ENCODE assay signal across 25 cellular contexts in the genomic region with DNA sequence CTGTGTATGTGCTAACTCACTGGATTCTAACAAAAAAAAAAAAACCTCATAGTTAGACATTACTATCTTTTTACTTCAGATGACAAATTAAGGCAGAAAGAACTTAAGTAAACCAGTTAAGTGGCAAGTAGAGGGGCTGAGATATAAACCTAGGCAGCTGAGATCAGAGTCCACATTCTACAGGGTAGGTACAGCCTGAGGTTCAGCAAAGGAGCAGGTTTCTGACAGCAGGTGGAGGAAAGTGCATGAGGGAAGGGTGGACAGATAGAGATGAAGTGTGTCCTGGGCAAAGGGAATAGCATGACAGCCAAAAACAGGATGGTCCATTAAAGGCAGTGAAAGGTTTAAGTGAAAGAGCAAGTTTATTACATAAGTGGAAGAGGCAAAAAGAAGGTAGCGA.
"Had no signal": no experiment of that assay in that cellular context is flagged by ENCODE, and none has a peak within 500 bp of the region (broad histone marks: within the 10 kb centered on the region; RNA-seq: fewer than 3 reads in every experiment).

No MANE protein-coding gene starts in this region.

- H3K4me1 Mint-ChIP-seq: activated naive CD4-positive, alpha-beta T cell treated with anti-CD3 and anti-CD28 coated beads, Interleukin-2, amount 10 ng/mL, durations not matched to agents 7 days and 5 days had no signal

- H3K9me3 Mint-ChIP-seq: activated CD8-positive, alpha-beta T cell treated with anti-CD3 and anti-CD28 coated beads for 36 hours; activated naive CD4-positive, alpha-beta T cell treated with anti-CD3 and anti-CD28 coated beads, Interleukin-2, amount 10 ng/mL, durations not matched to agents 7 days and 5 days; activated T-cell treated with anti-CD3 and anti-CD28 coated beads, Interleukin-2, amount 50 U/mL, for 72 hours; activated T-helper 2 cell treated with anti-CD3 and anti-CD28 coated beads, Interferon-gamma antibody, Interleukin-2, Interleukin-4, amounts not matched to agents 10 μg/mL and 5 μg/mL and 100 μg/mL, durations not matched to agents 14 hours and 24 hours and 36 hours had no signal

- ATAC-seq: activated CD4-positive, CD25-positive, alpha-beta regulatory T cell treated with anti-CD3 and anti-CD28 coated beads, Interleukin-2, amount 50 U/mL, for 24 hours; activated CD8-positive, alpha-beta T cell treated with anti-CD3 and anti-CD28 coated beads for 36 hours; activated T-cell treated with anti-CD3 and anti-CD28 coated beads, Interleukin-2, amount 50 U/mL, for 72 hours had no signal

- H3K27me3 Mint-ChIP-seq: activated CD8-positive, alpha-beta T cell treated with anti-CD3 and anti-CD28 coated beads for 36 hours; activated naive CD4-positive, alpha-beta T cell treated with anti-CD3 and anti-CD28 coated beads, Interleukin-2, amount 10 ng/mL, durations not matched to agents 7 days and 5 days had no signal

- H3K27ac Mint-ChIP-seq: activated CD8-positive, alpha-beta T cell treated with anti-CD3 and anti-CD28 coated beads for 36 hours; activated naive CD4-positive, alpha-beta T cell treated with anti-CD3 and anti-CD28 coated beads, Interleukin-2, amount 10 ng/mL, durations not matched to agents 7 days and 5 days; activated T-cell treated with anti-CD3 and anti-CD28 coated beads, Interleukin-2, amount 50 U/mL, for 72 hours; activated T-helper 2 cell treated with anti-CD3 and anti-CD28 coated beads, Interferon-gamma antibody, Interleukin-2, Interleukin-4, amounts not matched to agents 10 μg/mL and 5 μg/mL and 100 μg/mL, durations not matched to agents 14 hours and 24 hours and 36 hours had no signal

- H3K36me3 Mint-ChIP-seq: activated naive CD4-positive, alpha-beta T cell treated with anti-CD3 and anti-CD28 coated beads, Interleukin-2, amount 10 ng/mL, durations not matched to agents 7 days and 5 days had no signal

- H3K4me3 ChIP-seq: breast epithelium, MG63, Peyer's patch, SJCRH30 had no signal

- H3K4me3 Mint-ChIP-seq: activated CD8-positive, alpha-beta T cell treated with anti-CD3 and anti-CD28 coated beads for 36 hours; activated naive CD4-positive, alpha-beta T cell treated with anti-CD3 and anti-CD28 coated beads, Interleukin-2, amount 10 ng/mL, durations not matched to agents 7 days and 5 days; activated T-cell treated with anti-CD3 and anti-CD28 coated beads, Interleukin-2, amount 50 U/mL, for 72 hours had no signal

- DNase-seq: activated CD4-positive, alpha-beta T cell treated with anti-CD3 and anti-CD28 coated beads for 4 hours; activated CD8-positive, alpha-beta memory T cell treated with anti-CD3 and anti-CD28 coated beads, Interleukin-2, amount 50 U/mL, for 4 hours; activated CD8-positive, alpha-beta T cell treated with anti-CD3 and anti-CD28 coated beads for 36 hours; activated gamma-delta T cell treated with Interleukin-2 at 50 U/mL for 16 hours; activated naive CD4-positive, alpha-beta T cell treated with anti-CD3 and anti-CD28 coated beads, Interleukin-2, amount 10 ng/mL, durations not matched to agents 7 days and 5 days; activated T-cell treated with anti-CD3 and anti-CD28 coated beads, Interleukin-2, amount 50 U/mL, for 72 hours; aorta; MG63; MV-4-11; NCI-H1092 treated with DMSO at 0.1 percent for 48 hours; NCI-H1417 treated with DMSO at 0.1 percent for 48 hours; NCI-H1694; NCI-H2029 treated with DMSO at 0.1 percent for 48 hours; NCI-H345; NCI-H510A; NCI-H526 treated with DMSO at 0.1 percent for 48 hours; NCI-H82; Peyer's patch; Right ventricle myocardium superior; SJCRH30; SK-N-SH; T-helper 1 cell had no signal
